1 cellular context compared by ENCODE assay signal in genomic region chr2:28356095-28356911, GRCh38.
TF ChIP-seq lines count a peak whose summit lies in the region.

No MANE protein-coding gene starts in this region.

TF ChIP-seq in K562, 482 proteins besides CTCF, POLR2A, EP300 and RAD21 (continues in another document):
- TF ChIP-seq MCM3 (IDR thresholded peaks at IDR 0.05), result no peak
- TF ChIP-seq GABPB1 (CRISPR knock-in tag; IDR thresholded peaks at IDR 0.05), result no peak
- TF ChIP-seq SPI1 (IDR thresholded peaks at IDR 0.05; ENCODE audit: borderline replicate concordance, low read depth, low read length), result no peak
- TF ChIP-seq HMGN3 (IDR thresholded peaks at IDR 0.05; ENCODE audit: borderline replicate concordance, extremely low read depth, insufficient read length, low read depth, low read length), result peak; percentile 12
- TF ChIP-seq NRF1 (conservative IDR thresholded peaks at IDR 0.05 in 1 of 2, IDR thresholded peaks at IDR 0.05 in 1 of 2), result no peak
- no peak for TF ChIP-seq CBFA2T2 (conservative IDR thresholded peaks at IDR 0.05)
- TF ChIP-seq E2F1 (CRISPR knock-in tag; IDR thresholded peaks at IDR 0.05), result no peak
- TF ChIP-seq ADNP (tag; IDR thresholded peaks at IDR 0.05), result no peak
- TF ChIP-seq ZBTB2 (IDR thresholded peaks at IDR 0.05), result no peak
- no peak for TF ChIP-seq MTA3 (IDR thresholded peaks at IDR 0.05; ENCODE audit: borderline replicate concordance)
- peak; percentile 39; the same call in 1 of the 2 replicates for TF ChIP-seq USF1 (CRISPR knock-in tag; IDR thresholded peaks at IDR 0.05)
- TF ChIP-seq ZNF140 (CRISPR knock-in tag; IDR thresholded peaks at IDR 0.05), result no peak
- TF ChIP-seq NCOR1 (IDR thresholded peaks at IDR 0.05), result no peak
- TF ChIP-seq, protein P1, sequence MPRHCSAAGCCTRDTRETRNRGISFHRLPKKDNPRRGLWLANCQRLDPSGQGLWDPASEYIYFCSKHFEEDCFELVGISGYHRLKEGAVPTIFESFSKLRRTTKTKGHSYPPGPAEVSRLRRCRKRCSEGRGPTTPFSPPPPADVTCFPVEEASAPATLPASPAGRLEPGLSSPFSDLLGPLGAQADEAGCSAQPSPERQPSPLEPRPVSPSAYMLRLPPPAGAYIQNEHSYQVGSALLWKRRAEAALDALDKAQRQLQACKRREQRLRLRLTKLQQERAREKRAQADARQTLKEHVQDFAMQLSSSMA (CRISPR knock-in tag; IDR thresholded peaks at IDR 0.05), result no peak
- TF ChIP-seq PHF21A (IDR thresholded peaks at IDR 0.05; ENCODE audit: borderline replicate concordance, low read depth), result no peak
- TF ChIP-seq MEIS2 (IDR thresholded peaks at IDR 0.05; ENCODE audit: partially characterized antibody), result no peak
- peak; percentile 55; the same call in 1 of the 2 replicates for TF ChIP-seq ZNF592 (IDR thresholded peaks at IDR 0.05)
- TF ChIP-seq ZC3H11A (IDR thresholded peaks at IDR 0.05; ENCODE audit: low read depth, low read length), result no peak
- no peak for TF ChIP-seq STAT5A (IDR thresholded peaks at IDR 0.05; ENCODE audit: borderline replicate concordance, low read length)
- TF ChIP-seq NFXL1 (CRISPR knock-in tag; IDR thresholded peaks at IDR 0.05), result no peak
- TF ChIP-seq MAX (CRISPR knock-in tag; IDR thresholded peaks at IDR 0.05), result peak; percentile 15; the same call in 1 of the 2 replicates
- TF ChIP-seq MGA (IDR thresholded peaks at IDR 0.05), result peak; percentile 57; the same call in 1 of the 2 replicates
- no peak for TF ChIP-seq BMI1 (IDR thresholded peaks at IDR 0.05; ENCODE audit: low read length)
- no peak for TF ChIP-seq DDX20 (tag; IDR thresholded peaks at IDR 0.05; ENCODE audit: low read depth)
- TF ChIP-seq ZNF785 (CRISPR knock-in tag; IDR thresholded peaks at IDR 0.05), result no peak
- no peak for TF ChIP-seq GATA2 (CRISPR knock-in tag; IDR thresholded peaks at IDR 0.05)
- no peak for TF ChIP-seq KHSRP (IDR thresholded peaks at IDR 0.05)
- no peak for TF ChIP-seq MAFK (IDR thresholded peaks at IDR 0.05; ENCODE audit: low read length)
- TF ChIP-seq RBM25 (IDR thresholded peaks at IDR 0.05; ENCODE audit: low read depth, low read length, severe bottlenecking), result no peak
- no peak for TF ChIP-seq KDM4B (IDR thresholded peaks at IDR 0.05; ENCODE audit: borderline replicate concordance in 2 of 2, low read depth in 1 of 2)
- TF ChIP-seq TFAP4 (CRISPR knock-in tag; IDR thresholded peaks at IDR 0.05; ENCODE audit: borderline replicate concordance), result no peak
- no peak for TF ChIP-seq HBP1 (CRISPR knock-in tag; IDR thresholded peaks at IDR 0.05)
- no peak for TF ChIP-seq ERF (CRISPR knock-in tag; IDR thresholded peaks at IDR 0.05)
- no peak for TF ChIP-seq ZBTB8A (IDR thresholded peaks at IDR 0.05; ENCODE audit: partially characterized antibody)
- TF ChIP-seq ZNF77 (CRISPR knock-in tag; IDR thresholded peaks at IDR 0.05), result no peak
- no peak for TF ChIP-seq FOXK1 (CRISPR knock-in tag; IDR thresholded peaks at IDR 0.05; ENCODE audit: borderline replicate concordance)
- no peak for TF ChIP-seq ZNF263 (CRISPR knock-in tag; IDR thresholded peaks at IDR 0.05; ENCODE audit: borderline replicate concordance)
- no peak for TF ChIP-seq FOXJ3 (CRISPR knock-in tag; IDR thresholded peaks at IDR 0.05)
- peak; percentile 32; the same call in 1 of the 2 replicates for TF ChIP-seq ELF4 (CRISPR knock-in tag; IDR thresholded peaks at IDR 0.05)
- 0 out of 4 replicates have a peak, but pooled peaks of 1 of the 2 experiments have one; percentile 11 for TF ChIP-seq MAZ (CRISPR knock-in tag; conservative IDR thresholded peaks at IDR 0.05 in 1 of 2, IDR thresholded peaks at IDR 0.05 in 1 of 2)
